In genomic region chr6:127266892-127267741, GRCh38 we compare ENCODE assay signal across 8 cellular contexts. TPM values are rescaled to one million over a fixed set of nuclear protein-coding genes. Genes with fewer than 3 reads are reported as not detected.
A peak's percentile ranks its signal among the peaks of the same experiment; 100 is the strongest.
DNase-seq lines count a peak whose midpoint lies in the region; ATAC-seq and TF ChIP-seq lines count a peak whose summit lies in the region.

No MANE protein-coding gene starts in this region.

- H3K4me1 ChIP-seq in neutrophil (ENCODE audit: control insufficient read depth in 1 of 2, insufficient read depth in 1 of 2, low read depth in 1 of 2, low read length in 1 of 2) (peaks cover 34 to 39% of the 10 kb centered on the region in 2 experiments), tibial artery (peaks cover 0 to 40% (median 7%) of the 10 kb centered on the region in 4 donors)

- H3K36me3 ChIP-seq in neutrophil (no peaks in the 10 kb centered on the region), tibial artery (no peaks in the 10 kb centered on the region)

- DNase-seq in Calu3 (peak; percentile 58), RPMI8226 (peak; percentile 64), fibroblast of villous mesenchyme (ENCODE audit: low read depth) (peak; percentile 63), tibial artery (peak; percentile 45 to 78)
- peak; percentile 33 for DNase-seq in activated effector memory CD4-positive, alpha-beta T cell treated with Interleukin-2 at 50 U/mL for 16 hours

- no peaks in the 10 kb centered on the region for H3K9me3 Mint-ChIP-seq in Calu3 (ENCODE audit: low read depth, unreplicated experiment)

- H3K36me3 Mint-ChIP-seq in Calu3 (ENCODE audit: insufficient read depth, unreplicated experiment): peaks cover 24% of the 10 kb centered on the region

- H3K4me1 Mint-ChIP-seq in Calu3 (ENCODE audit: low read depth, unreplicated experiment): no peaks in the 10 kb centered on the region

- BruUV-seq in Calu3 (replicated peaks; lab: Mats Ljungman, UMichigan): no TSS peak

- intact Hi-C loops in Calu3 (cut with micrococcal nuclease; ENCODE audit: unreplicated experiment): no loop called here
- intact Hi-C loops in tibial artery (cut with DNase I; ENCODE audit: low total_unique reads): loop anchor here (10.0 kb wide), 1 partner anchor 452 kb away; no protein-coding TSS in a partner anchor

- H3K27me3 ChIP-seq in neutrophil: no peaks in the 10 kb centered on the region
- H3K27me3 ChIP-seq in tibial artery: no peaks in the 10 kb centered on the region

- H3K27me3 Mint-ChIP-seq in Calu3 (ENCODE audit: unreplicated experiment): no peaks in the 10 kb centered on the region

- peak; percentile 82 for ATAC-seq in GM19455 (IDR thresholded peaks at IDR 0.05; ENCODE audit: unreplicated experiment)
- peak; percentile 69 for ATAC-seq in HG03571 (IDR thresholded peaks at IDR 0.05; ENCODE audit: unreplicated experiment)

- CTCF ChIA-PET in Calu3 (lab: Charles Lee): interaction anchor here (0.6 to 1.5 kb wide), 9 partner anchors 11 to 1271 kb away, joined by 3 to 18 read pairs (median 4); no protein-coding TSS in a partner anchor

- H3K27ac Mint-ChIP-seq in Calu3 (ENCODE audit: unreplicated experiment): peak overlapping the region; percentile 95

- TF ChIP-seq CTCF in Calu3 (IDR thresholded peaks at IDR 0.05; ENCODE audit: unreplicated experiment) (no peak), fibroblast of villous mesenchyme (IDR thresholded peaks at IDR 0.05; ENCODE audit: insufficient read depth, low read depth, low read length) (no peak), neutrophil (IDR thresholded peaks at IDR 0.05) (peak; percentile 15), tibial artery (IDR thresholded peaks at IDR 0.05) (no peak)

- H3K27ac ChIP-seq in neutrophil (peak overlapping the region; percentile 94), tibial artery (peak overlapping the region; percentile 100)

- peak overlapping the region; percentile 85 for H3K4me3 ChIP-seq in fibroblast of villous mesenchyme (ENCODE audit: low read depth, low read length)
- H3K4me3 ChIP-seq in neutrophil (ENCODE audit: low read depth in 1 of 2, low read length in 1 of 2): peak overlapping the region; percentile 89 to 94
- peak overlapping the region; percentile 91 to 97 for H3K4me3 ChIP-seq in tibial artery

- H3K9me3 ChIP-seq in neutrophil (no peaks in the 10 kb centered on the region), tibial artery (no peaks in the 10 kb centered on the region)

- H3K4me3 Mint-ChIP-seq in Calu3 (ENCODE audit: low read depth, unreplicated experiment): peak overlapping the region; percentile 88

RNA-seq across cellular contexts. Expression of gene RNF146, which starts 0.5 kb away (rescaled TPM):
- total RNA-seq in Calu3 (2022) (21.9 and 24.1 TPM in 2 replicates), fibroblast of villous mesenchyme (45.7 and 58.7 TPM in 2 replicates)

Comparison
In these comparisons a context has a peak if more than half of its experiments do, and no peak if none do; other contexts are left out.
1. Peak in every context shown above with its lines: DNase-seq, ATAC-seq, H3K4me3 ChIP-seq and H3K27ac ChIP-seq.